Comparison of ENCODE assay signal across 8 cellular contexts in the genomic region with DNA sequence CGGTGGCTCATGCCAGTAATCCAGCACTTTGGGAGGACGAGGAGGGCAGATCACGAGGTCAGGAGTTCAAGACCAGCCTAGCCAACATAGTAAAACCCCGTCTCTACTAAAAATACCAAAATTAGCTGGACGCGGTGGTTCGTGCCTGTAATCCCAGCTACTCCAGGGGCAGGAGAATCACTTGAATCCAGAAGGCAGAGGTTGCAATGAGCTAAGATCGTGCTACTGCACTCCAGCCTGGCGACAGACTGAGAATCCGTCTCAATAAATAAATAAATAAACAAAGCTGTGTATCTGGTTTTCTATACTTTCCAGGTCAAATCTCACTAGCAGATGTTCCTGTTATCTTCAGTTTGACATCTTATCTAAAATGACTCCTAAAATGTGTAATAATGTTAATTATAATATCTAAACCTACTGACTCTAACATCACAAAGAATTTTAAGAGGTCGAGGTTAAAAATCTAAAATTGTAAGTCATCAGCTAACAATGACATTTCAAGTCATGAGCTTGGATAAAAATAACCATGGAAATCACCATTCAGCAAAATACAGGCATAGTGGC. TPM values are rescaled to one million over a fixed set of nuclear protein-coding genes. Genes with fewer than 3 reads are reported as not detected.
DNase-seq lines count a peak whose midpoint lies in the region; ATAC-seq and TF ChIP-seq lines count a peak whose summit lies in the region.

No MANE protein-coding gene starts in this region.

- peak overlapping the region; percentile 88 to 99 (median 94) for H3K27ac ChIP-seq in transverse colon

- H3K9me3 ChIP-seq in iPS-18c (ENCODE audit: control insufficient read depth, insufficient read depth, low read length) (no peaks in the 10 kb centered on the region), transverse colon (no peaks in the 10 kb centered on the region)

- intact Hi-C loops in activated T-helper 1 cell treated with anti-CD3 and anti-CD28 coated beads, Interleukin-12 subunit alpha, Interleukin-12 subunit beta, Interleukin-2, Interleukin-4 antibody, amounts not matched to agents 30 ng/mL and 10 ng/mL and 1 ng/mL, durations not matched to agents 14 hours and 24 hours and 36 hours (cut with micrococcal nuclease) = loop anchor here (5.0 kb wide), 2 partner anchors 443 to 518 kb away; a partner anchor contains a TSS
- intact Hi-C loops in transverse colon (cut with DNase I; ENCODE audit: low total_unique reads) = loop anchor here (10.0 kb wide), 1 partner anchor 106 kb away; a partner anchor contains a TSS

- DNase-seq in activated naive CD8-positive, alpha-beta T cell treated with anti-CD3 and anti-CD28 coated beads, Interleukin-2, amount 10 ng/mL, durations not matched to agents 7 days and 5 days = no peak
- DNase-seq in activated naive CD8-positive, alpha-beta T cell treated with anti-CD3 and anti-CD28 coated beads, Interleukin-2, amount 50 U/mL, for 24 hours = no peak
- no peak for DNase-seq in activated T-helper 1 cell treated with anti-CD3 and anti-CD28 coated beads, Interleukin-12 subunit alpha, Interleukin-12 subunit beta, Interleukin-2, Interleukin-4 antibody, amounts not matched to agents 30 ng/mL and 10 ng/mL and 1 ng/mL, durations not matched to agents 14 hours and 24 hours and 36 hours (ENCODE audit: low spot score)
- DNase-seq in transverse colon (no peak), NCI-H128 (lab: John Stamatoyannopoulos, UW; ENCODE audit: unreplicated experiment) (no peak), NCI-H2196 (lab: John Stamatoyannopoulos, UW; ENCODE audit: unreplicated experiment) (no peak)

- H3K4me3 ChIP-seq in iPS-18c (ENCODE audit: insufficient read depth, low read depth, low read length) = 0 out of 2 replicates have a peak overlapping the region, but pooled peaks have one; percentile 98
- H3K4me3 ChIP-seq in transverse colon = peak overlapping the region in 3 of 4 donors; percentile 56 to 86 (median 77)

- H3K9me3 Mint-ChIP-seq in activated naive CD8-positive, alpha-beta T cell treated with anti-CD3 and anti-CD28 coated beads, Interleukin-2, amount 10 ng/mL, durations not matched to agents 7 days and 5 days = no peaks in the 10 kb centered on the region
- no peaks in the 10 kb centered on the region for H3K9me3 Mint-ChIP-seq in activated naive CD8-positive, alpha-beta T cell treated with anti-CD3 and anti-CD28 coated beads, Interleukin-2, amount 50 U/mL, for 24 hours
- H3K9me3 Mint-ChIP-seq in activated T-helper 1 cell treated with anti-CD3 and anti-CD28 coated beads, Interleukin-12 subunit alpha, Interleukin-12 subunit beta, Interleukin-2, Interleukin-4 antibody, amounts not matched to agents 30 ng/mL and 10 ng/mL and 1 ng/mL, durations not matched to agents 14 hours and 24 hours and 36 hours = no peaks in the 10 kb centered on the region

- H3K27me3 ChIP-seq in transverse colon = no peaks in the 10 kb centered on the region

- no peaks in the 10 kb centered on the region for H3K27me3 Mint-ChIP-seq in activated naive CD8-positive, alpha-beta T cell treated with anti-CD3 and anti-CD28 coated beads, Interleukin-2, amount 10 ng/mL, durations not matched to agents 7 days and 5 days
- H3K27me3 Mint-ChIP-seq in activated naive CD8-positive, alpha-beta T cell treated with anti-CD3 and anti-CD28 coated beads, Interleukin-2, amount 50 U/mL, for 24 hours = no peaks in the 10 kb centered on the region
- no peaks in the 10 kb centered on the region for H3K27me3 Mint-ChIP-seq in activated T-helper 1 cell treated with anti-CD3 and anti-CD28 coated beads, Interleukin-12 subunit alpha, Interleukin-12 subunit beta, Interleukin-2, Interleukin-4 antibody, amounts not matched to agents 30 ng/mL and 10 ng/mL and 1 ng/mL, durations not matched to agents 14 hours and 24 hours and 36 hours (ENCODE audit: insufficient read depth)

- H3K4me1 Mint-ChIP-seq in activated naive CD8-positive, alpha-beta T cell treated with anti-CD3 and anti-CD28 coated beads, Interleukin-2, amount 10 ng/mL, durations not matched to agents 7 days and 5 days = peaks cover 26% of the 10 kb centered on the region
- peaks cover 6% of the 10 kb centered on the region for H3K4me1 Mint-ChIP-seq in activated naive CD8-positive, alpha-beta T cell treated with anti-CD3 and anti-CD28 coated beads, Interleukin-2, amount 50 U/mL, for 24 hours
- peaks cover 10% of the 10 kb centered on the region for H3K4me1 Mint-ChIP-seq in activated T-helper 1 cell treated with anti-CD3 and anti-CD28 coated beads, Interleukin-12 subunit alpha, Interleukin-12 subunit beta, Interleukin-2, Interleukin-4 antibody, amounts not matched to agents 30 ng/mL and 10 ng/mL and 1 ng/mL, durations not matched to agents 14 hours and 24 hours and 36 hours (ENCODE audit: low read depth)

- ATAC-seq in activated naive CD8-positive, alpha-beta T cell treated with anti-CD3 and anti-CD28 coated beads, Interleukin-2, amount 10 ng/mL, durations not matched to agents 7 days and 5 days (ENCODE audit: low read depth) = no peak
- ATAC-seq in activated naive CD8-positive, alpha-beta T cell treated with anti-CD3 and anti-CD28 coated beads, Interleukin-2, amount 50 U/mL, for 24 hours = no peak
- no peak for ATAC-seq in GM21576 (IDR thresholded peaks at IDR 0.05; ENCODE audit: unreplicated experiment)

- TF ChIP-seq POLR2A in transverse colon (IDR thresholded peaks at IDR 0.05) = no peak

- 86 to 89% methylated on average over 9 to 11 of the region's 11 CpGs for WGBS in transverse colon (ENCODE audit: low coverage in 1 of 2), 2 donors

- no peak for TF ChIP-seq EP300 in transverse colon (IDR thresholded peaks at IDR 0.05; ENCODE audit: low read depth)

- H3K4me1 ChIP-seq in transverse colon = peaks cover 5 to 36% (median 22%) of the 10 kb centered on the region in 4 donors

- POLR2A ChIA-PET in activated naive CD8-positive, alpha-beta T cell treated with anti-CD3 and anti-CD28 coated beads, Interleukin-2, amount 10 ng/mL, durations not matched to agents 7 days and 5 days (lab: Charles Lee) = interaction anchor here (2.1 to 4.9 kb wide), 3 partner anchors 50 to 106 kb away, joined by 11 to 60 read pairs (median 47); a partner anchor contains a TSS

- no peaks in the 10 kb centered on the region for H3K36me3 ChIP-seq in transverse colon

- TF ChIP-seq CTCF in transverse colon (IDR thresholded peaks at IDR 0.05) = no peak

- peak overlapping the region; percentile 36 for H3K4me3 Mint-ChIP-seq in activated naive CD8-positive, alpha-beta T cell treated with anti-CD3 and anti-CD28 coated beads, Interleukin-2, amount 10 ng/mL, durations not matched to agents 7 days and 5 days
- H3K4me3 Mint-ChIP-seq in activated naive CD8-positive, alpha-beta T cell treated with anti-CD3 and anti-CD28 coated beads, Interleukin-2, amount 50 U/mL, for 24 hours = no peak overlapping the region
- H3K4me3 Mint-ChIP-seq in activated T-helper 1 cell treated with anti-CD3 and anti-CD28 coated beads, Interleukin-12 subunit alpha, Interleukin-12 subunit beta, Interleukin-2, Interleukin-4 antibody, amounts not matched to agents 30 ng/mL and 10 ng/mL and 1 ng/mL, durations not matched to agents 14 hours and 24 hours and 36 hours = peak overlapping the region; percentile 48

- H3K36me3 Mint-ChIP-seq in activated naive CD8-positive, alpha-beta T cell treated with anti-CD3 and anti-CD28 coated beads, Interleukin-2, amount 10 ng/mL, durations not matched to agents 7 days and 5 days = peaks cover 12% of the 10 kb centered on the region
- H3K36me3 Mint-ChIP-seq in activated naive CD8-positive, alpha-beta T cell treated with anti-CD3 and anti-CD28 coated beads, Interleukin-2, amount 50 U/mL, for 24 hours (ENCODE audit: low read depth) = peaks cover 10% of the 10 kb centered on the region
- peaks cover 10% of the 10 kb centered on the region for H3K36me3 Mint-ChIP-seq in activated T-helper 1 cell treated with anti-CD3 and anti-CD28 coated beads, Interleukin-12 subunit alpha, Interleukin-12 subunit beta, Interleukin-2, Interleukin-4 antibody, amounts not matched to agents 30 ng/mL and 10 ng/mL and 1 ng/mL, durations not matched to agents 14 hours and 24 hours and 36 hours (ENCODE audit: low read depth)

- in situ Hi-C loops in transverse colon (cut with MboI; ENCODE audit: low pct_ligation_motif_present in 1 of 4, low pct_unique_long_range_greater_than_20kb in 1 of 4, low sequenced_read_pairs in 3 of 4) = loop anchor here in 1 of 4 donors (10.0 kb wide), 1 partner anchor 106 kb away; a partner anchor contains a TSS

- H3K27ac Mint-ChIP-seq in activated naive CD8-positive, alpha-beta T cell treated with anti-CD3 and anti-CD28 coated beads, Interleukin-2, amount 10 ng/mL, durations not matched to agents 7 days and 5 days = no peak overlapping the region
- H3K27ac Mint-ChIP-seq in activated naive CD8-positive, alpha-beta T cell treated with anti-CD3 and anti-CD28 coated beads, Interleukin-2, amount 50 U/mL, for 24 hours = no peak overlapping the region
- H3K27ac Mint-ChIP-seq in activated T-helper 1 cell treated with anti-CD3 and anti-CD28 coated beads, Interleukin-12 subunit alpha, Interleukin-12 subunit beta, Interleukin-2, Interleukin-4 antibody, amounts not matched to agents 30 ng/mL and 10 ng/mL and 1 ng/mL, durations not matched to agents 14 hours and 24 hours and 36 hours = no peak overlapping the region

RNA-seq across cellular contexts. Expression of a gene that starts 2.4 kb away (rescaled TPM):
- total RNA-seq in activated naive CD8-positive, alpha-beta T cell treated with anti-CD3 and anti-CD28 coated beads, Interleukin-2, amount 10 ng/mL, durations not matched to agents 7 days and 5 days = 10 to 100 TPM; 60.2 to 61.5 TPM
- total RNA-seq in activated T-helper 1 cell treated with anti-CD3 and anti-CD28 coated beads, Interleukin-12 subunit alpha, Interleukin-12 subunit beta, Interleukin-2, Interleukin-4 antibody, amounts not matched to agents 30 ng/mL and 10 ng/mL and 1 ng/mL, durations not matched to agents 14 hours and 24 hours and 36 hours = 76.1 and 76.2 TPM in 2 replicates
- 10 to 100 TPM; 14.7 to 63.4 (median 35.2) TPM for total RNA-seq in transverse colon
